ENCODE assay signal across 23 cellular contexts in genomic region chr13:22422712-22423111, GRCh38.
DNase-seq lines count a peak whose midpoint lies in the region; ATAC-seq and TF ChIP-seq lines count a peak whose summit lies in the region.
"Had no signal": no experiment of that assay in that cellular context is flagged by ENCODE, and none has a peak within 500 bp of the region (broad histone marks: within the 10 kb centered on the region; RNA-seq: fewer than 3 reads in every experiment).

No MANE protein-coding gene starts in this region.

- no peaks in the 10 kb centered on the region for H3K36me3 ChIP-seq in left ventricle myocardium inferior
- H3K36me3 ChIP-seq: BLaER1 treated with 17β-estradiol and CSF1 and Interleukin-3, amounts not matched to agents 10 nM and 100 nM had no signal

- no peaks in the 10 kb centered on the region for H3K9me3 Mint-ChIP-seq in nephron progenitor cell
- H3K9me3 Mint-ChIP-seq in Calu3 (ENCODE audit: low read depth, unreplicated experiment): peaks cover 15% of the 10 kb centered on the region

- intact Hi-C loops in Right ventricle myocardium superior (cut with DNase I): no loop called here
- intact Hi-C loops in left ventricle myocardium inferior (cut with micrococcal nuclease): no loop called here
- intact Hi-C loops in Calu3 (cut with micrococcal nuclease; ENCODE audit: unreplicated experiment): no loop called here

- peak; percentile 40 for ATAC-seq in Right ventricle myocardium superior (ENCODE audit: poor library complexity)
- ATAC-seq: A549; CD8-positive, alpha-beta T cell; GM12878 had no signal

- H3K27ac ChIP-seq in left ventricle myocardium inferior (replicated peaks): no peak overlapping the region
- H3K27ac ChIP-seq: 22Rv1; A549; BLaER1 treated with 17β-estradiol and CSF1 and Interleukin-3, amounts not matched to agents 10 nM and 100 nM; C4-2B had no signal

- CTCF ChIA-PET in Calu3 (lab: Charles Lee): no interaction called here

- TF ChIP-seq CTCF in left ventricle myocardium inferior (IDR thresholded peaks at IDR 0.05; ENCODE audit: borderline replicate concordance) (no peak), nephron progenitor cell (IDR thresholded peaks at IDR 0.05) (no peak), Calu3 (IDR thresholded peaks at IDR 0.05; ENCODE audit: unreplicated experiment) (no peak)

- no peak overlapping the region for H3K4me3 Mint-ChIP-seq in nephron progenitor cell
- H3K4me3 Mint-ChIP-seq in Calu3 (ENCODE audit: low read depth, unreplicated experiment): no peak overlapping the region
- H3K4me3 Mint-ChIP-seq: B cell; CD4-positive, alpha-beta T cell; CD8-positive, alpha-beta T cell had no signal

- no TSS peak for BruUV-seq in Calu3 (replicated peaks; lab: Mats Ljungman, UMichigan)

- no peaks in the 10 kb centered on the region for H3K4me1 Mint-ChIP-seq in nephron progenitor cell
- no peaks in the 10 kb centered on the region for H3K4me1 Mint-ChIP-seq in Calu3 (ENCODE audit: low read depth, unreplicated experiment)
- H3K4me1 Mint-ChIP-seq: B cell had no signal

- DNase-seq in DMS79 treated with DMSO at 0.1 percent for 48 hours (lab: John Stamatoyannopoulos, UW): peak; percentile 22
- no peak for DNase-seq in DMS79 (lab: John Stamatoyannopoulos, UW)
- DNase-seq in Right ventricle myocardium superior: no peak
- no peak for DNase-seq in left ventricle myocardium inferior
- peak; percentile 35 for DNase-seq in NCI-H69 (lab: John Stamatoyannopoulos, UW)
- DNase-seq in nephron progenitor cell: no peak
- no peak for DNase-seq in Calu3
- DNase-seq: AML-193; Caco-2; CD4-positive, alpha-beta T cell; CD8-positive, alpha-beta T cell; DMS 273 treated with DMSO at 0.1 percent for 48 hours; DMS153; DMS53; DND-41; EL; GDM1 had no signal

- H3K36me3 Mint-ChIP-seq in nephron progenitor cell (ENCODE audit: low read depth) (no peaks in the 10 kb centered on the region), Calu3 (ENCODE audit: insufficient read depth, unreplicated experiment) (no peaks in the 10 kb centered on the region)
- H3K36me3 Mint-ChIP-seq: CD8-positive, alpha-beta T cell had no signal

- H3K27me3 Mint-ChIP-seq in nephron progenitor cell (ENCODE audit: low read depth, poor library complexity) (no peaks in the 10 kb centered on the region), Calu3 (ENCODE audit: unreplicated experiment) (no peaks in the 10 kb centered on the region)
- H3K27me3 Mint-ChIP-seq: B cell; CD4-positive, alpha-beta T cell had no signal

- H3K4me3 ChIP-seq in left ventricle myocardium inferior: no peak overlapping the region
- H3K4me3 ChIP-seq: A549; BLaER1 treated with 17β-estradiol and CSF1 and Interleukin-3, amounts not matched to agents 10 nM and 100 nM; GM12878 had no signal

- H3K27ac Mint-ChIP-seq in nephron progenitor cell (peak overlapping the region; percentile 87), Calu3 (ENCODE audit: unreplicated experiment) (no peak overlapping the region)
- H3K27ac Mint-ChIP-seq: B cell; CD4-positive, alpha-beta T cell; CD8-positive, alpha-beta T cell had no signal

- no peaks in the 10 kb centered on the region for H3K27me3 ChIP-seq in left ventricle myocardium inferior (ENCODE audit: low read depth)
- H3K27me3 ChIP-seq: BLaER1 treated with 17β-estradiol and CSF1 and Interleukin-3, amounts not matched to agents 10 nM and 100 nM had no signal

- H3K9me3 ChIP-seq in left ventricle myocardium inferior (replicated peaks): no peaks in the 10 kb centered on the region
- H3K9me3 ChIP-seq: A549, Caco-2 had no signal

- H3K4me1 ChIP-seq in left ventricle myocardium inferior: peaks cover 15% of the 10 kb centered on the region
- H3K4me1 ChIP-seq: A549; BLaER1 treated with 17β-estradiol and CSF1 and Interleukin-3, amounts not matched to agents 10 nM and 100 nM; Caco-2 had no signal

Comparison
In these comparisons a context has a peak if more than half of its experiments do, and no peak if none do; other contexts are left out.
1. DNase-seq: peak in DMS79 treated with DMSO at 0.1 percent for 48 hours (single experiment) and NCI-H69 (single experiment); none in DMS79 (single experiment), Right ventricle myocardium superior (single experiment), left ventricle myocardium inferior (single experiment), nephron progenitor cell (single experiment) and Calu3 (single experiment).